1 cellular context compared by ENCODE assay signal in genomic region chr7:113118074-113118959, GRCh38.
TF ChIP-seq lines count a peak whose summit lies in the region.

TSS of gene SMIM30 (minus strand) at chr7:113118554. CDS start at chr7:113117578, 976 bp downstream.

TF ChIP-seq in A549, 52 proteins besides CTCF, POLR2A, EP300 and RAD21 (continued from another document):
- TF ChIP-seq, protein P1, sequence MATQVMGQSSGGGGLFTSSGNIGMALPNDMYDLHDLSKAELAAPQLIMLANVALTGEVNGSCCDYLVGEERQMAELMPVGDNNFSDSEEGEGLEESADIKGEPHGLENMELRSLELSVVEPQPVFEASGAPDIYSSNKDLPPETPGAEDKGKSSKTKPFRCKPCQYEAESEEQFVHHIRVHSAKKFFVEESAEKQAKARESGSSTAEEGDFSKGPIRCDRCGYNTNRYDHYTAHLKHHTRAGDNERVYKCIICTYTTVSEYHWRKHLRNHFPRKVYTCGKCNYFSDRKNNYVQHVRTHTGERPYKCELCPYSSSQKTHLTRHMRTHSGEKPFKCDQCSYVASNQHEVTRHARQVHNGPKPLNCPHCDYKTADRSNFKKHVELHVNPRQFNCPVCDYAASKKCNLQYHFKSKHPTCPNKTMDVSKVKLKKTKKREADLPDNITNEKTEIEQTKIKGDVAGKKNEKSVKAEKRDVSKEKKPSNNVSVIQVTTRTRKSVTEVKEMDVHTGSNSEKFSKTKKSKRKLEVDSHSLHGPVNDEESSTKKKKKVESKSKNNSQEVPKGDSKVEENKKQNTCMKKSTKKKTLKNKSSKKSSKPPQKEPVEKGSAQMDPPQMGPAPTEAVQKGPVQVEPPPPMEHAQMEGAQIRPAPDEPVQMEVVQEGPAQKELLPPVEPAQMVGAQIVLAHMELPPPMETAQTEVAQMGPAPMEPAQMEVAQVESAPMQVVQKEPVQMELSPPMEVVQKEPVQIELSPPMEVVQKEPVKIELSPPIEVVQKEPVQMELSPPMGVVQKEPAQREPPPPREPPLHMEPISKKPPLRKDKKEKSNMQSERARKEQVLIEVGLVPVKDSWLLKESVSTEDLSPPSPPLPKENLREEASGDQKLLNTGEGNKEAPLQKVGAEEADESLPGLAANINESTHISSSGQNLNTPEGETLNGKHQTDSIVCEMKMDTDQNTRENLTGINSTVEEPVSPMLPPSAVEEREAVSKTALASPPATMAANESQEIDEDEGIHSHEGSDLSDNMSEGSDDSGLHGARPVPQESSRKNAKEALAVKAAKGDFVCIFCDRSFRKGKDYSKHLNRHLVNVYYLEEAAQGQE (IDR thresholded peaks at IDR 0.05), result no peak
- TF ChIP-seq JUNB (IDR thresholded peaks at IDR 0.05), result no peak
- TF ChIP-seq CBX2 (IDR thresholded peaks at IDR 0.05; ENCODE audit: borderline replicate concordance, low read depth), result no peak
- TF ChIP-seq ZC3H11A (IDR thresholded peaks at IDR 0.05), result no peak
- peak; percentile 72 for TF ChIP-seq E2F6 (IDR thresholded peaks at IDR 0.05; ENCODE audit: borderline replicate concordance, low read depth)
- no peak for TF ChIP-seq TP53 (CRISPR knock-in tag; IDR thresholded peaks at IDR 0.05)
- TF ChIP-seq NPAS2 (CRISPR knock-in tag; IDR thresholded peaks at IDR 0.05; ENCODE audit: borderline replicate concordance), result no peak
- TF ChIP-seq HMGXB4 (CRISPR knock-in tag; IDR thresholded peaks at IDR 0.05; ENCODE audit: borderline replicate concordance), result no peak
- no peak for TF ChIP-seq RARB (CRISPR knock-in tag; IDR thresholded peaks at IDR 0.05)
- no peak; the same call in 1 of the 2 replicates for TF ChIP-seq MYC (IDR thresholded peaks at IDR 0.05; ENCODE audit: borderline replicate concordance, low read length)
- no peak for TF ChIP-seq GATA3 (IDR thresholded peaks at IDR 0.05; ENCODE audit: borderline replicate concordance)
- TF ChIP-seq HOXA7 (CRISPR knock-in tag; IDR thresholded peaks at IDR 0.05), result no peak
- no peak for TF ChIP-seq RCOR1 (IDR thresholded peaks at IDR 0.05; ENCODE audit: low read depth, low read length)
- no peak for TF ChIP-seq EHMT2 (IDR thresholded peaks at IDR 0.05; ENCODE audit: low read depth)
- no peak for TF ChIP-seq EHF (CRISPR knock-in tag; IDR thresholded peaks at IDR 0.05)
- peak in 1 of 2 experiments; percentile 74; a peak in 2 of 5 replicates for TF ChIP-seq JUN (IDR thresholded peaks at IDR 0.05)
- no peak for TF ChIP-seq SREBF2 (IDR thresholded peaks at IDR 0.05)
- TF ChIP-seq MAX (IDR thresholded peaks at IDR 0.05), result peak; percentile 84
- no peak for TF ChIP-seq FOSB (CRISPR knock-in tag; IDR thresholded peaks at IDR 0.05)
- TF ChIP-seq MAZ (IDR thresholded peaks at IDR 0.05; ENCODE audit: borderline replicate concordance, low read depth, low read length), result no peak
- TF ChIP-seq FOXS1 (CRISPR knock-in tag; IDR thresholded peaks at IDR 0.05), result no peak
- no peak for TF ChIP-seq RFX5 (IDR thresholded peaks at IDR 0.05)
